22 cellular contexts compared by ENCODE assay signal in genomic region chr5:31844615-31845345, GRCh38.
DNase-seq lines count a peak whose midpoint lies in the region; ATAC-seq, FAIRE-seq and TF ChIP-seq lines count a peak whose summit lies in the region.
"Had no signal": no experiment of that assay in that cellular context is flagged by ENCODE, and none has a peak within 500 bp of the region (broad histone marks: within the 10 kb centered on the region; RNA-seq: fewer than 3 reads in every experiment).

No MANE protein-coding gene starts in this region.

- TF ChIP-seq CTCF in A549 (IDR thresholded peaks at IDR 0.05) (no peak), HCT116 (IDR thresholded peaks at IDR 0.05 in 2 of 3, conservative IDR thresholded peaks at IDR 0.05 in 1 of 3; ENCODE audit: borderline replicate concordance in 1 of 3, insufficient read depth in 1 of 3, low read depth in 2 of 3, low read length in 2 of 3) (no peak), WTC11 (IDR thresholded peaks at IDR 0.05) (no peak)

- H3K9ac ChIP-seq in HCT116 (ENCODE audit: low read length) (no peak overlapping the region), GM23248 (no peak overlapping the region)

- no peak overlapping the region for H3K4me3 ChIP-seq in A549
- no peak overlapping the region for H3K4me3 ChIP-seq in HCT116 (replicated peaks in 1 of 2; ENCODE audit: low read depth in 1 of 2, low read length in 2 of 2)
- H3K4me3 ChIP-seq in right cardiac atrium (ENCODE audit: low read length) = no peak overlapping the region
- H3K4me3 ChIP-seq in GM23248 = no peak overlapping the region
- H3K4me3 ChIP-seq: ascending aorta, MG63 had no signal

- H3K27me3 ChIP-seq in HCT116 (ENCODE audit: insufficient read depth, low read length) (no peaks in the 10 kb centered on the region), right cardiac atrium (ENCODE audit: control insufficient read depth, insufficient read depth) (no peaks in the 10 kb centered on the region), GM23248 (replicated peaks; ENCODE audit: insufficient read depth) (peaks cover 34% of the 10 kb centered on the region)
- H3K27me3 ChIP-seq: ascending aorta, MG63 had no signal

- H3K9me3 Mint-ChIP-seq in WTC11 = no peaks in the 10 kb centered on the region
- no peaks in the 10 kb centered on the region for H3K9me3 Mint-ChIP-seq in activated naive CD4-positive, alpha-beta T cell treated with anti-CD3 and anti-CD28 coated beads, Interleukin-2, amount 10 ng/mL, durations not matched to agents 7 days and 5 days
- H3K9me3 Mint-ChIP-seq: activated naive CD4-positive, alpha-beta T cell treated with anti-CD3 and anti-CD28 coated beads, Interleukin-2, amount 50 U/mL, for 24 hours; type B pancreatic cell had no signal

- 53% methylated on average over 10 of the region's 10 CpGs for WGBS in A549 (ENCODE audit: missing lambda C conversion rate)
- 80% methylated on average over 10 of the region's 10 CpGs for WGBS in right cardiac atrium
- WGBS in GM23248 (ENCODE audit: low coverage in 1 of 2, low lambda C conversion rate in 2 of 2, missing lambda C conversion rate in 2 of 2), 2 experiments = 63 to 64% methylated on average over 10 of the region's 10 CpGs

- DNase-seq in A549 (ENCODE audit: low read depth in 1 of 2, low spot score in 1 of 2) (no peak), HCT116 (ENCODE audit: low read depth, low spot score) (no peak), WTC11 (ENCODE audit: low spot score) (no peak), right cardiac atrium (no peak), GM23248 (no peak), SHP77 treated with DMSO at 0.1 percent for 48 hours (lab: John Stamatoyannopoulos, UW) (no peak)
- DNase-seq in activated naive CD4-positive, alpha-beta T cell treated with anti-CD3 and anti-CD28 coated beads, Interleukin-2, amount 10 ng/mL, durations not matched to agents 7 days and 5 days = no peak
- DNase-seq: ACHN; activated CD4-positive, alpha-beta T cell treated with anti-CD3 and anti-CD28 coated beads for 4 hours; C1 segment of cervical spinal cord; cerebellar nuclear complex; erythroblast; mesendoderm; MG63; NCI-H1417; nucleus accumbens; stimulated activated CD4-positive, alpha-beta T cell treated with anti-CD3 and anti-CD28 coated beads, Interleukin-4, amount 100 ng/mL, for 4 hours; stimulated activated naive CD8-positive, alpha-beta T cell treated with anti-CD3 and anti-CD28 coated beads, Interleukin-15, Interleukin-2, amounts not matched to agents 100 U/mL and 50 U/mL, for 24 hours had no signal

- H3K36me3 ChIP-seq in HCT116 (ENCODE audit: control insufficient read depth in 1 of 2, insufficient read depth in 2 of 2, low read length in 2 of 2) = no peaks in the 10 kb centered on the region
- no peaks in the 10 kb centered on the region for H3K36me3 ChIP-seq in GM23248 (ENCODE audit: low read depth)
- H3K36me3 ChIP-seq: ascending aorta, MG63 had no signal

- ATAC-seq in A549 (peak; percentile 36 to 54; a peak in 1 of 6 replicates), HCT116 (peak; percentile 72), WTC11 (peak; percentile 72), right cardiac atrium (peak; percentile 34 to 50), HG03565 (IDR thresholded peaks at IDR 0.05; ENCODE audit: unreplicated experiment) (no peak)
- ATAC-seq: stimulated activated naive CD8-positive, alpha-beta T cell treated with anti-CD3 and anti-CD28 coated beads, Interleukin-15, Interleukin-2, amounts not matched to agents 100 U/mL and 50 U/mL, for 24 hours had no signal

- POLR2A ChIA-PET in A549 (lab: Yijun Ruan, JAX) (no interaction called here), HCT116 (lab: Charles Lee) (no interaction called here), WTC11 (lab: Charles Lee) (no interaction called here)

- H3K9me2 ChIP-seq in HCT116 (ENCODE audit: insufficient read depth) (no peaks in the 10 kb centered on the region), GM23248 (ENCODE audit: insufficient read depth) (no peaks in the 10 kb centered on the region)

- H4K20me1 ChIP-seq in HCT116 (ENCODE audit: insufficient read depth) = no peaks in the 10 kb centered on the region
- H4K20me1 ChIP-seq in GM23248 (ENCODE audit: insufficient read depth) = no peaks in the 10 kb centered on the region

- in situ Hi-C loops in GM23248 (cut with MboI) = loop anchor here (25.0 kb wide), 1 partner anchor 468 kb away; the partner anchor contains the start of gene MTMR12

- no TSS peak for BruUV-seq in HCT116 (replicated peaks; lab: Mats Ljungman, UMichigan)

- H3K9me3 ChIP-seq in A549 (no peaks in the 10 kb centered on the region), HCT116 (ENCODE audit: control insufficient read depth in 1 of 2, insufficient read depth in 1 of 2, low read depth in 1 of 2, low read length in 2 of 2) (no peaks in the 10 kb centered on the region), right cardiac atrium (ENCODE audit: control insufficient read depth, low read length) (no peaks in the 10 kb centered on the region), GM23248 (ENCODE audit: low read depth) (no peaks in the 10 kb centered on the region)
- H3K9me3 ChIP-seq: ascending aorta, MG63 had no signal

- TF ChIP-seq EP300 in A549 (IDR thresholded peaks at IDR 0.05) = no peak

- intact Hi-C loops in HCT116 (cut with micrococcal nuclease) = no loop called here
- intact Hi-C loops in right cardiac atrium (cut with DNase I) = no loop called here

- RAD21 ChIA-PET in HCT116 (lab: Charles Lee; ENCODE audit: low non-redundant PET in 1 of 2, low total read pairs in 2 of 2, uncharacterized antibody in 2 of 2, unreplicated experiment in 2 of 2) = no interaction called here

- H3F3A ChIP-seq in GM23248 (ENCODE audit: insufficient read depth) = no peaks in the 10 kb centered on the region

- H3K79me2 ChIP-seq in HCT116 (ENCODE audit: insufficient read depth, low read length) (no peaks in the 10 kb centered on the region), GM23248 (ENCODE audit: insufficient read depth) (no peaks in the 10 kb centered on the region)

- H3K4me2 ChIP-seq in A549 (no peak overlapping the region), HCT116 (ENCODE audit: low read length) (no peak overlapping the region), GM23248 (ENCODE audit: unreplicated experiment) (no peak overlapping the region)

- H3K27ac Mint-ChIP-seq in WTC11 = no peak overlapping the region
- no peak overlapping the region for H3K27ac Mint-ChIP-seq in activated naive CD4-positive, alpha-beta T cell treated with anti-CD3 and anti-CD28 coated beads, Interleukin-2, amount 10 ng/mL, durations not matched to agents 7 days and 5 days
- H3K27ac Mint-ChIP-seq: activated naive CD4-positive, alpha-beta T cell treated with anti-CD3 and anti-CD28 coated beads, Interleukin-2, amount 50 U/mL, for 24 hours; type B pancreatic cell had no signal

- no peak overlapping the region for H3K4me3 Mint-ChIP-seq in WTC11
- no peak overlapping the region for H3K4me3 Mint-ChIP-seq in activated naive CD4-positive, alpha-beta T cell treated with anti-CD3 and anti-CD28 coated beads, Interleukin-2, amount 10 ng/mL, durations not matched to agents 7 days and 5 days
- H3K4me3 Mint-ChIP-seq: activated naive CD4-positive, alpha-beta T cell treated with anti-CD3 and anti-CD28 coated beads, Interleukin-2, amount 50 U/mL, for 24 hours; type B pancreatic cell had no signal

- H3K4me1 ChIP-seq in A549 (no peaks in the 10 kb centered on the region; the same call in 2 of the 3 replicates), HCT116 (ENCODE audit: control insufficient read depth in 1 of 2, insufficient read depth in 2 of 2, low read length in 2 of 2) (0 out of 4 replicates have a peak, but pooled peaks cover 0 to 4% of the 10 kb centered on the region in 2 experiments), right cardiac atrium (ENCODE audit: control insufficient read depth, insufficient read depth, low read length) (peaks cover 2% of the 10 kb centered on the region), GM23248 (ENCODE audit: insufficient read depth) (no peaks in the 10 kb centered on the region)
- H3K4me1 ChIP-seq: ascending aorta had no signal

- no peak for TF ChIP-seq RAD21 in A549 (conservative IDR thresholded peaks at IDR 0.05 in 1 of 2, IDR thresholded peaks at IDR 0.05 in 1 of 2)
- no peak for TF ChIP-seq RAD21 in HCT116 (IDR thresholded peaks at IDR 0.05; ENCODE audit: low read depth)

- H2AFZ ChIP-seq in HCT116 (ENCODE audit: low read depth, low read length, poor library complexity, severe bottlenecking) (no peak overlapping the region), GM23248 (no peak overlapping the region)

- no peak for TF ChIP-seq POLR2A in A549 (IDR thresholded peaks at IDR 0.05; ENCODE audit: low read length)
- TF ChIP-seq POLR2A in HCT116 (IDR thresholded peaks at IDR 0.05; ENCODE audit: borderline replicate concordance, extremely low read depth, insufficient read depth, insufficient read length) = no peak

- H3K27me3 Mint-ChIP-seq in WTC11 (ENCODE audit: low read depth) = no peaks in the 10 kb centered on the region
- no peaks in the 10 kb centered on the region for H3K27me3 Mint-ChIP-seq in activated naive CD4-positive, alpha-beta T cell treated with anti-CD3 and anti-CD28 coated beads, Interleukin-2, amount 10 ng/mL, durations not matched to agents 7 days and 5 days
- H3K27me3 Mint-ChIP-seq: activated naive CD4-positive, alpha-beta T cell treated with anti-CD3 and anti-CD28 coated beads, Interleukin-2, amount 50 U/mL, for 24 hours; type B pancreatic cell had no signal

- FAIRE-seq in A549 (lab: Jason Lieb, UNC) = no peak

- CTCF ChIA-PET in A549 (lab: Yijun Ruan, JAX) = interaction anchor here (0.8 to 1.3 kb wide), 4 partner anchors 10 to 21 kb away, joined by 3 to 8 read pairs (median 3); no protein-coding TSS in a partner anchor
- CTCF ChIA-PET in HCT116 (lab: Charles Lee) = no interaction called here
- CTCF ChIA-PET in WTC11 (lab: Charles Lee) = no interaction called here
- CTCF ChIA-PET in activated naive CD4-positive, alpha-beta T cell treated with anti-CD3 and anti-CD28 coated beads, Interleukin-2, amount 10 ng/mL, durations not matched to agents 7 days and 5 days (lab: Charles Lee) = interaction anchor here (1.2 kb wide), 2 partner anchors 22 to 232 kb away, joined by 3 to 4 read pairs; no protein-coding TSS in a partner anchor

- no peak overlapping the region for H3K27ac ChIP-seq in A549
- no peak overlapping the region for H3K27ac ChIP-seq in HCT116 (ENCODE audit: low read depth, low read length)
- H3K27ac ChIP-seq in right cardiac atrium (ENCODE audit: low read length) = no peak overlapping the region
- no peak overlapping the region for H3K27ac ChIP-seq in GM23248
- H3K27ac ChIP-seq: ascending aorta had no signal

- H3K4me1 Mint-ChIP-seq in WTC11 = no peaks in the 10 kb centered on the region
- H3K4me1 Mint-ChIP-seq in activated naive CD4-positive, alpha-beta T cell treated with anti-CD3 and anti-CD28 coated beads, Interleukin-2, amount 10 ng/mL, durations not matched to agents 7 days and 5 days = no peaks in the 10 kb centered on the region
- H3K4me1 Mint-ChIP-seq: activated naive CD4-positive, alpha-beta T cell treated with anti-CD3 and anti-CD28 coated beads, Interleukin-2, amount 50 U/mL, for 24 hours had no signal

- no peaks in the 10 kb centered on the region for H3K36me3 Mint-ChIP-seq in WTC11
- no peaks in the 10 kb centered on the region for H3K36me3 Mint-ChIP-seq in activated naive CD4-positive, alpha-beta T cell treated with anti-CD3 and anti-CD28 coated beads, Interleukin-2, amount 10 ng/mL, durations not matched to agents 7 days and 5 days
- H3K36me3 Mint-ChIP-seq: activated naive CD4-positive, alpha-beta T cell treated with anti-CD3 and anti-CD28 coated beads, Interleukin-2, amount 50 U/mL, for 24 hours; type B pancreatic cell had no signal

Comparison
In these comparisons a context has a peak if more than half of its experiments do, and no peak if none do; other contexts are left out.
1. CTCF ChIA-PET loops: an anchor here in A549 (0.8 to 1.3 kb wide) and activated naive CD4-positive, alpha-beta T cell treated with anti-CD3 and anti-CD28 coated beads, Interleukin-2, amount 10 ng/mL, durations not matched to agents 7 days and 5 days (1.2 kb wide); none called in HCT116 and WTC11.